Comparison of ENCODE assay signal across 1 cellular context in genomic region chr14:81192594-81192993, GRCh38.
TF ChIP-seq lines count a peak whose summit lies in the region.

No MANE protein-coding gene starts in this region.

TF ChIP-seq in HepG2, 621 proteins besides CTCF, POLR2A, EP300 and RAD21:
- no peak for TF ChIP-seq ZBTB40 (IDR thresholded peaks at IDR 0.05)
- no peak for TF ChIP-seq ZBTB40 (CRISPR knock-in tag; IDR thresholded peaks at IDR 0.05)
- TF ChIP-seq TCF7 (IDR thresholded peaks at IDR 0.05; ENCODE audit: low read depth), result no peak
- no peak for TF ChIP-seq RERE (CRISPR knock-in tag; IDR thresholded peaks at IDR 0.05; ENCODE audit: low read depth)
- no peak for TF ChIP-seq BATF2 (CRISPR knock-in tag; IDR thresholded peaks at IDR 0.05)
- no peak for TF ChIP-seq ZNF703 (CRISPR knock-in tag; IDR thresholded peaks at IDR 0.05; ENCODE audit: borderline replicate concordance)
